In genomic region chr18:26840965-26841364, GRCh38 we compare ENCODE assay signal across 1 cellular context.
TF ChIP-seq lines count a peak whose summit lies in the region.

No MANE protein-coding gene starts in this region.

TF ChIP-seq in HepG2, 621 proteins besides CTCF, POLR2A, EP300 and RAD21:
- TF ChIP-seq HNF1A (IDR thresholded peaks at IDR 0.05; ENCODE audit: low read depth): no peak
- TF ChIP-seq HNF1A (CRISPR knock-in tag; IDR thresholded peaks at IDR 0.05; ENCODE audit: borderline replicate concordance): no peak
- TF ChIP-seq NFE2 (CRISPR knock-in tag; IDR thresholded peaks at IDR 0.05): no peak
- peak; percentile 73; the same call in 1 of the 2 replicates for TF ChIP-seq HHEX (CRISPR knock-in tag; IDR thresholded peaks at IDR 0.05)
- TF ChIP-seq HNF4A (CRISPR knock-in tag; IDR thresholded peaks at IDR 0.05): peak; percentile 35
- no peak for TF ChIP-seq ZNF747 (CRISPR knock-in tag; IDR thresholded peaks at IDR 0.05; ENCODE audit: borderline replicate concordance)
- 0 out of 2 replicates have a peak, but pooled peaks have one; percentile 13 for TF ChIP-seq MIXL1 (CRISPR knock-in tag; IDR thresholded peaks at IDR 0.05)
- TF ChIP-seq ZNF441 (CRISPR knock-in tag; IDR thresholded peaks at IDR 0.05; ENCODE audit: borderline replicate concordance): no peak
- no peak for TF ChIP-seq ZNF333 (CRISPR knock-in tag; IDR thresholded peaks at IDR 0.05; ENCODE audit: borderline replicate concordance)
- no peak for TF ChIP-seq HIC2 (CRISPR knock-in tag; IDR thresholded peaks at IDR 0.05; ENCODE audit: low read depth)
- TF ChIP-seq STAG1 (CRISPR knock-in tag; IDR thresholded peaks at IDR 0.05): peak; percentile 62
- TF ChIP-seq STAT5B (CRISPR knock-in tag; IDR thresholded peaks at IDR 0.05): no peak
- TF ChIP-seq ZNF335 (CRISPR knock-in tag; IDR thresholded peaks at IDR 0.05): no peak
- no peak for TF ChIP-seq ZNF576 (CRISPR knock-in tag; IDR thresholded peaks at IDR 0.05)
- TF ChIP-seq ZNF180 (CRISPR knock-in tag; IDR thresholded peaks at IDR 0.05; ENCODE audit: borderline replicate concordance, low read depth): no peak
- no peak for TF ChIP-seq ZNF503 (CRISPR knock-in tag; IDR thresholded peaks at IDR 0.05)
- peak; percentile 24; the same call in 1 of the 2 replicates for TF ChIP-seq TCF7 (IDR thresholded peaks at IDR 0.05; ENCODE audit: low read depth)
- no peak for TF ChIP-seq USF2 (IDR thresholded peaks at IDR 0.05; ENCODE audit: low read depth, low read length)
- TF ChIP-seq USF2 (CRISPR knock-in tag; IDR thresholded peaks at IDR 0.05; ENCODE audit: borderline replicate concordance): no peak
- TF ChIP-seq SMC3 (IDR thresholded peaks at IDR 0.05; ENCODE audit: low read length): peak; percentile 26; the same call in 1 of the 2 replicates
- no peak for TF ChIP-seq ZSCAN30 (CRISPR knock-in tag; IDR thresholded peaks at IDR 0.05)
